In genomic region chrX:15493118-15494082, GRCh38 we compare ENCODE assay signal across 8 cellular contexts. TPM values are rescaled to one million over a fixed set of nuclear protein-coding genes. Genes with fewer than 3 reads are reported as not detected.
DNase-seq lines count a peak whose midpoint lies in the region; ATAC-seq and TF ChIP-seq lines count a peak whose summit lies in the region.

Gene PIR (minus strand): TSS chrX:15493333. CDS start chrX:15491257, 2,076 bp downstream.

- H3K27me3 Mint-ChIP-seq in activated T-helper 1 cell treated with anti-CD3 and anti-CD28 coated beads, Interleukin-12 subunit alpha, Interleukin-12 subunit beta, Interleukin-2, Interleukin-4 antibody, amounts not matched to agents 30 ng/mL and 10 ng/mL and 1 ng/mL, durations not matched to agents 14 hours and 24 hours and 36 hours (ENCODE audit: insufficient read depth), result peaks cover 6% of the 10 kb centered on the region
- peaks cover 0 to 6% (median 4%) of the 10 kb centered on the region in 5 donors for H3K27me3 Mint-ChIP-seq in naive thymus-derived CD4-positive, alpha-beta T cell
- peaks cover 10% of the 10 kb centered on the region for H3K27me3 Mint-ChIP-seq in stimulated activated naive CD8-positive, alpha-beta T cell treated with anti-CD3 and anti-CD28 coated beads, Interleukin-15, Interleukin-2, amounts not matched to agents 100 ng/mL and 50 ng/mL, for 24 hours

- CTCF ChIA-PET in PC-3 (lab: Charles Lee), result interaction anchor here (0.6 to 1.8 kb wide), 5 partner anchors 18 to 893 kb away, joined by 3 to 8 read pairs (median 4); no protein-coding TSS in a partner anchor
- CTCF ChIA-PET in naive thymus-derived CD4-positive, alpha-beta T cell (lab: Charles Lee), result interaction anchor here (0.6 kb wide), 1 partner anchor 1171 kb away, joined by 6 read pairs; no protein-coding TSS in a partner anchor

- peak within 1 kb of the TSS; percentile 81 for H3K27ac ChIP-seq in PC-3 (ENCODE audit: low read length)
- no peak within 1 kb of the TSS for H3K27ac ChIP-seq in naive thymus-derived CD4-positive, alpha-beta T cell (ENCODE audit: low read depth, low read length)

- peaks cover 16% of the 10 kb centered on the region for H3K4me1 ChIP-seq in PC-3 (ENCODE audit: insufficient read depth, low read length)
- no peaks in the 10 kb centered on the region for H3K4me1 ChIP-seq in naive thymus-derived CD4-positive, alpha-beta T cell (ENCODE audit: control insufficient read depth in 2 of 2, insufficient read depth in 2 of 2, low read length in 2 of 2)

- H3K4me2 ChIP-seq in PC-3 (ENCODE audit: low read length), result peak within 1 kb of the TSS; percentile 92

- peak within 1 kb of the TSS; percentile 94 for H3K9ac ChIP-seq in PC-3 (ENCODE audit: low read length)

- H3K79me2 ChIP-seq in PC-3 (ENCODE audit: low read length), result peaks cover 26% of the 10 kb centered on the region

- POLR2A ChIA-PET in PC-3 (lab: Charles Lee; ENCODE audit: unreplicated experiment), result interaction anchor here (0.5 to 0.6 kb wide), 3 partner anchors 19 to 675 kb away, joined by 3 to 13 read pairs (median 4); no protein-coding TSS in a partner anchor
- POLR2A ChIA-PET in naive thymus-derived CD4-positive, alpha-beta T cell (lab: Charles Lee), result no interaction called here

- peak; percentile 95 for ATAC-seq in GM21529 (IDR thresholded peaks at IDR 0.05; ENCODE audit: unreplicated experiment)
- peak; percentile 99 for ATAC-seq in PC-3
- peak; percentile 88 for ATAC-seq in naive thymus-derived CD4-positive, alpha-beta T cell

- no peaks in the 10 kb centered on the region for H3K27me3 ChIP-seq in PC-3 (ENCODE audit: low read length)
- H3K27me3 ChIP-seq in naive thymus-derived CD4-positive, alpha-beta T cell (ENCODE audit: control insufficient read depth in 2 of 2, insufficient read depth in 2 of 2, low read length in 2 of 2), result no peaks in the 10 kb centered on the region

- peaks cover 21% of the 10 kb centered on the region for H3K4me1 Mint-ChIP-seq in activated T-helper 1 cell treated with anti-CD3 and anti-CD28 coated beads, Interleukin-12 subunit alpha, Interleukin-12 subunit beta, Interleukin-2, Interleukin-4 antibody, amounts not matched to agents 30 ng/mL and 10 ng/mL and 1 ng/mL, durations not matched to agents 14 hours and 24 hours and 36 hours (ENCODE audit: low read depth)
- H3K4me1 Mint-ChIP-seq in naive thymus-derived CD4-positive, alpha-beta T cell, result peaks cover 2 to 18% (median 9%) of the 10 kb centered on the region in 7 donors
- H3K4me1 Mint-ChIP-seq in stimulated activated naive CD8-positive, alpha-beta T cell treated with anti-CD3 and anti-CD28 coated beads, Interleukin-15, Interleukin-2, amounts not matched to agents 100 ng/mL and 50 ng/mL, for 24 hours (ENCODE audit: low read depth), result peaks cover 5% of the 10 kb centered on the region

- no peaks in the 10 kb centered on the region for H3K9me2 ChIP-seq in PC-3 (replicated peaks; ENCODE audit: low read length)

- H3F3A ChIP-seq in PC-3 (ENCODE audit: low read length, unreplicated experiment), result no peaks in the 10 kb centered on the region

- BruUV-seq in PC-3 (replicated peaks; lab: Mats Ljungman, UMichigan), result TSS peak; percentile 96

- H3K36me3 ChIP-seq in PC-3 (ENCODE audit: low read depth, low read length), result peaks cover 11% of the 10 kb centered on the region; the same call in 1 of the 2 replicates
- no peaks in the 10 kb centered on the region for H3K36me3 ChIP-seq in naive thymus-derived CD4-positive, alpha-beta T cell (ENCODE audit: control insufficient read depth in 2 of 3, insufficient read depth in 3 of 3, low read length in 3 of 3)

- H3K9me3 Mint-ChIP-seq in activated T-helper 1 cell treated with anti-CD3 and anti-CD28 coated beads, Interleukin-12 subunit alpha, Interleukin-12 subunit beta, Interleukin-2, Interleukin-4 antibody, amounts not matched to agents 30 ng/mL and 10 ng/mL and 1 ng/mL, durations not matched to agents 14 hours and 24 hours and 36 hours, result no peaks in the 10 kb centered on the region
- peaks cover 0 to 2% (median 0%) of the 10 kb centered on the region in 11 donors for H3K9me3 Mint-ChIP-seq in naive thymus-derived CD4-positive, alpha-beta T cell
- H3K9me3 Mint-ChIP-seq in stimulated activated naive CD8-positive, alpha-beta T cell treated with anti-CD3 and anti-CD28 coated beads, Interleukin-15, Interleukin-2, amounts not matched to agents 100 ng/mL and 50 ng/mL, for 24 hours, result no peaks in the 10 kb centered on the region

- DNase-seq in DMS53 treated with DMSO at 0.1 percent for 48 hours (lab: John Stamatoyannopoulos, UW; ENCODE audit: unreplicated experiment) (peak; percentile 86), HuH-7 (ENCODE audit: low spot score) (peak; percentile 51), PC-3 (peak; percentile 92), fibroblast of peridontal ligament (ENCODE audit: extremely low read depth) (peak; percentile 70)
- DNase-seq in activated T-helper 1 cell treated with anti-CD3 and anti-CD28 coated beads, Interleukin-12 subunit alpha, Interleukin-12 subunit beta, Interleukin-2, Interleukin-4 antibody, amounts not matched to agents 30 ng/mL and 10 ng/mL and 1 ng/mL, durations not matched to agents 14 hours and 24 hours and 36 hours (ENCODE audit: low spot score), result peak; percentile 54
- peak in 8 of 9 donors; percentile 3 to 72 (median 16) for DNase-seq in naive thymus-derived CD4-positive, alpha-beta T cell

- H3K4me3 ChIP-seq in PC-3 (ENCODE audit: low read length), result peak within 1 kb of the TSS; percentile 84
- H3K4me3 ChIP-seq in naive thymus-derived CD4-positive, alpha-beta T cell (ENCODE audit: low read length), result peak within 1 kb of the TSS; percentile 46

- peak within 1 kb of the TSS; percentile 89 for H2AFZ ChIP-seq in PC-3 (ENCODE audit: low read length)

- H3K27ac Mint-ChIP-seq in activated T-helper 1 cell treated with anti-CD3 and anti-CD28 coated beads, Interleukin-12 subunit alpha, Interleukin-12 subunit beta, Interleukin-2, Interleukin-4 antibody, amounts not matched to agents 30 ng/mL and 10 ng/mL and 1 ng/mL, durations not matched to agents 14 hours and 24 hours and 36 hours, result peak within 1 kb of the TSS; percentile 65
- H3K27ac Mint-ChIP-seq in naive thymus-derived CD4-positive, alpha-beta T cell, result peak within 1 kb of the TSS in 1 of 9 donors; percentile 58
- H3K27ac Mint-ChIP-seq in stimulated activated naive CD8-positive, alpha-beta T cell treated with anti-CD3 and anti-CD28 coated beads, Interleukin-15, Interleukin-2, amounts not matched to agents 100 ng/mL and 50 ng/mL, for 24 hours, result no peak within 1 kb of the TSS

- peak; percentile 70 for TF ChIP-seq CTCF in PC-3 (conservative IDR thresholded peaks at IDR 0.05; ENCODE audit: low read depth, low read length)

- H3K36me3 Mint-ChIP-seq in activated T-helper 1 cell treated with anti-CD3 and anti-CD28 coated beads, Interleukin-12 subunit alpha, Interleukin-12 subunit beta, Interleukin-2, Interleukin-4 antibody, amounts not matched to agents 30 ng/mL and 10 ng/mL and 1 ng/mL, durations not matched to agents 14 hours and 24 hours and 36 hours (ENCODE audit: low read depth), result peaks cover 2% of the 10 kb centered on the region
- H3K36me3 Mint-ChIP-seq in naive thymus-derived CD4-positive, alpha-beta T cell, result peaks cover 0 to 3% (median 0%) of the 10 kb centered on the region in 5 donors
- H3K36me3 Mint-ChIP-seq in stimulated activated naive CD8-positive, alpha-beta T cell treated with anti-CD3 and anti-CD28 coated beads, Interleukin-15, Interleukin-2, amounts not matched to agents 100 ng/mL and 50 ng/mL, for 24 hours (ENCODE audit: low read depth), result no peaks in the 10 kb centered on the region

- peak within 1 kb of the TSS; percentile 86 for H3K4me3 Mint-ChIP-seq in activated T-helper 1 cell treated with anti-CD3 and anti-CD28 coated beads, Interleukin-12 subunit alpha, Interleukin-12 subunit beta, Interleukin-2, Interleukin-4 antibody, amounts not matched to agents 30 ng/mL and 10 ng/mL and 1 ng/mL, durations not matched to agents 14 hours and 24 hours and 36 hours
- peak within 1 kb of the TSS; percentile 75 to 85 (median 82) for H3K4me3 Mint-ChIP-seq in naive thymus-derived CD4-positive, alpha-beta T cell
- peak within 1 kb of the TSS; percentile 78 for H3K4me3 Mint-ChIP-seq in stimulated activated naive CD8-positive, alpha-beta T cell treated with anti-CD3 and anti-CD28 coated beads, Interleukin-15, Interleukin-2, amounts not matched to agents 100 ng/mL and 50 ng/mL, for 24 hours

- no peaks in the 10 kb centered on the region for H3K9me3 ChIP-seq in PC-3 (ENCODE audit: low read length)
- no peaks in the 10 kb centered on the region for H3K9me3 ChIP-seq in naive thymus-derived CD4-positive, alpha-beta T cell (ENCODE audit: control insufficient read depth in 2 of 3, low read length in 3 of 3)

- H4K20me1 ChIP-seq in PC-3 (ENCODE audit: low read length), result no peaks in the 10 kb centered on the region

- intact Hi-C loops in PC-3 (cut with micrococcal nuclease), result loop anchor here (1.0 kb wide), 1 partner anchor 22 kb away; no protein-coding TSS in a partner anchor
- intact Hi-C loops in activated T-helper 1 cell treated with anti-CD3 and anti-CD28 coated beads, Interleukin-12 subunit alpha, Interleukin-12 subunit beta, Interleukin-2, Interleukin-4 antibody, amounts not matched to agents 30 ng/mL and 10 ng/mL and 1 ng/mL, durations not matched to agents 14 hours and 24 hours and 36 hours (cut with micrococcal nuclease), result loop anchor here (1.0 to 10.0 kb wide), 5 partner anchors 22 to 241 kb away; partner anchors contain the start of genes CA5B and PIGA
- intact Hi-C loops in naive thymus-derived CD4-positive, alpha-beta T cell (cut with micrococcal nuclease), result loop anchor here (1.0 to 10.0 kb wide), 5 partner anchors 181 to 1459 kb away; partner anchors contain the start of gene ZRSR2 (in 1 of the 2)

RNA-seq across cellular contexts. Expression of gene PIR, which starts in this region (rescaled TPM):
- total RNA-seq in PC-3 (2014; rRNA removed), result 48.6 and 50.8 TPM in 2 replicates
- 4.3 and 4.9 TPM in 2 replicates for total RNA-seq in activated T-helper 1 cell treated with anti-CD3 and anti-CD28 coated beads, Interleukin-12 subunit alpha, Interleukin-12 subunit beta, Interleukin-2, Interleukin-4 antibody, amounts not matched to agents 30 ng/mL and 10 ng/mL and 1 ng/mL, durations not matched to agents 14 hours and 24 hours and 36 hours
- total RNA-seq in naive thymus-derived CD4-positive, alpha-beta T cell, result 1 to 10 TPM in 1 of 5 experiments, under 1 TPM in 2, not detected in 2; 0.49 to 4.6 (median 0.70) TPM
- not detected for polyA plus RNA-seq in naive thymus-derived CD4-positive, alpha-beta T cell

Comparison
In these comparisons a context has a peak if more than half of its experiments do, and no peak if none do; other contexts are left out.
1. DNase-seq: peak in every context shown above with its lines; median percentile 92 in PC-3; 86 in DMS53 treated with DMSO at 0.1 percent for 48 hours; 70 in fibroblast of peridontal ligament; 54 in activated T-helper 1 cell treated with anti-CD3 and anti-CD28 coated beads, Interleukin-12 subunit alpha, Interleukin-12 subunit beta, Interleukin-2, Interleukin-4 antibody, amounts not matched to agents 30 ng/mL and 10 ng/mL and 1 ng/mL, durations not matched to agents 14 hours and 24 hours and 36 hours; 51 in HuH-7; 16 in naive thymus-derived CD4-positive, alpha-beta T cell.